26 cellular contexts compared by ENCODE assay signal in genomic region chr14:80606347-80606772, GRCh38.
DNase-seq lines count a peak whose midpoint lies in the region; ATAC-seq, FAIRE-seq and TF ChIP-seq lines count a peak whose summit lies in the region.
"Had no signal": no experiment of that assay in that cellular context is flagged by ENCODE, and none has a peak within 500 bp of the region (broad histone marks: within the 10 kb centered on the region; RNA-seq: fewer than 3 reads in every experiment).

No MANE protein-coding gene starts in this region.

- no peak for TF ChIP-seq POLR2A in tibial nerve (IDR thresholded peaks at IDR 0.05)

- H3K27me3 ChIP-seq in bronchial epithelial cell (ENCODE audit: control insufficient read depth, insufficient read depth, low read length) (no peaks in the 10 kb centered on the region), tibial nerve (no peaks in the 10 kb centered on the region), lower lobe of right lung (ENCODE audit: low read depth) (no peaks in the 10 kb centered on the region)
- H3K27me3 ChIP-seq: esophagus squamous epithelium, left lung had no signal

- TF ChIP-seq CTCF in bronchial epithelial cell (IDR thresholded peaks at IDR 0.05; ENCODE audit: insufficient read depth, low read length, severe bottlenecking) (no peak), tibial nerve (IDR thresholded peaks at IDR 0.05) (no peak), lower lobe of right lung (IDR thresholded peaks at IDR 0.05) (no peak)

- peak in 2 of 3 experiments; percentile 7 to 51 for DNase-seq in NCI-H1417 (lab: John Stamatoyannopoulos, UW)
- no peak for DNase-seq in NCI-H1417 treated with DMSO at 0.1 percent for 48 hours (lab: John Stamatoyannopoulos, UW)
- no peak for DNase-seq in bronchial epithelial cell (ENCODE audit: low read depth)
- DNase-seq in left ventricle myocardium superior, result no peak
- DNase-seq in tibial nerve (ENCODE audit: low spot score in 2 of 2), result no peak
- DNase-seq in lower lobe of right lung, result no peak
- DNase-seq in NCI-H1694 treated with DMSO at 0.1 percent for 48 hours (lab: John Stamatoyannopoulos, UW), result no peak
- DNase-seq: 8988T; activated CD4-positive, alpha-beta T cell treated with anti-CD3 and anti-CD28 coated beads, Interleukin-2, amount 10 ng/mL, durations not matched to agents 24 days and 14 days; activated CD8-positive, alpha-beta memory T cell treated with anti-CD3 and anti-CD28 coated beads, Interleukin-2, amount 50 U/mL, for 4 hours; AML-193; CD8-positive, alpha-beta T cell; effector memory CD4-positive, alpha-beta T cell; esophagus squamous epithelium; left lung; NCI-H2171 treated with DMSO at 0.1 percent for 48 hours; NCI-H524 treated with DMSO at 0.1 percent for 48 hours; nephron progenitor cell; SHP77 treated with DMSO at 0.1 percent for 48 hours; stimulated activated CD4-positive, alpha-beta T cell treated with anti-CD3 and anti-CD28 coated beads, Interleukin-2, amount 100 ng/mL, for 24 hours had no signal

- peak; percentile 65 to 71 for TF ChIP-seq EP300 in tibial nerve (IDR thresholded peaks at IDR 0.05)

- H3K4me3 ChIP-seq in bronchial epithelial cell (ENCODE audit: low read depth, low read length) (no peak overlapping the region), tibial nerve (no peak overlapping the region), lower lobe of right lung (no peak overlapping the region)
- H3K4me3 ChIP-seq: esophagus squamous epithelium, left lung, skin epidermis had no signal

- peak; percentile 7 for FAIRE-seq in bronchial epithelial cell (lab: Jason Lieb, UNC)
- FAIRE-seq: H54 had no signal

- H3K36me3 ChIP-seq in bronchial epithelial cell (ENCODE audit: control insufficient read depth, insufficient read depth, low read length), result no peaks in the 10 kb centered on the region
- no peaks in the 10 kb centered on the region for H3K36me3 ChIP-seq in tibial nerve
- H3K36me3 ChIP-seq in lower lobe of right lung, result no peaks in the 10 kb centered on the region
- H3K36me3 ChIP-seq: esophagus squamous epithelium, left lung had no signal

- ATAC-seq in left ventricle myocardium superior, result peak; percentile 90
- no peak for ATAC-seq in GM19455 (IDR thresholded peaks at IDR 0.05; ENCODE audit: unreplicated experiment)
- no peak for ATAC-seq in lower lobe of right lung
- ATAC-seq: activated naive CD4-positive, alpha-beta T cell treated with anti-CD3 and anti-CD28 coated beads, Interleukin-2, amount 50 U/mL, for 72 hours; activated T-helper 17 cell treated with anti-CD3 and anti-CD28 coated beads, Interleukin-2, amount 50 U/mL, for 72 hours; CD8-positive, alpha-beta T cell; left lung; stimulated activated memory B cell treated with anti-CD40 and anti-IgM and Interleukin-4, amounts not matched to agents 10 μg/mL and 1 μg/mL and 100 μg/mL, for 72 hours had no signal

- H3K4me1 ChIP-seq in tibial nerve (peaks cover 0 to 48% (median 5%) of the 10 kb centered on the region in 4 donors), lower lobe of right lung (no peaks in the 10 kb centered on the region)
- H3K4me1 ChIP-seq: left lung had no signal

- peak overlapping the region in 2 of 4 donors; percentile 70 to 79 for H3K27ac ChIP-seq in tibial nerve
- H3K27ac ChIP-seq in lower lobe of right lung, result no peak overlapping the region
- H3K27ac ChIP-seq: left lung had no signal

- no peaks in the 10 kb centered on the region for H3K9me3 ChIP-seq in tibial nerve
- no peaks in the 10 kb centered on the region for H3K9me3 ChIP-seq in lower lobe of right lung
- H3K9me3 ChIP-seq: esophagus squamous epithelium, left lung had no signal

- intact Hi-C loops in left ventricle myocardium superior (cut with micrococcal nuclease), result no loop called here
- intact Hi-C loops in lower lobe of right lung (cut with DNase I), result no loop called here

Comparison
In these comparisons a context has a peak if more than half of its experiments do, and no peak if none do; other contexts are left out.
1. DNase-seq: peak in NCI-H1417 (2 of 3); none in NCI-H1417 treated with DMSO at 0.1 percent for 48 hours (single experiment), bronchial epithelial cell (single experiment), left ventricle myocardium superior (single experiment), tibial nerve (0 of 2), lower lobe of right lung (single experiment) and NCI-H1694 treated with DMSO at 0.1 percent for 48 hours (single experiment).